ENCODE assay signal across 8 cellular contexts in the genomic region with DNA sequence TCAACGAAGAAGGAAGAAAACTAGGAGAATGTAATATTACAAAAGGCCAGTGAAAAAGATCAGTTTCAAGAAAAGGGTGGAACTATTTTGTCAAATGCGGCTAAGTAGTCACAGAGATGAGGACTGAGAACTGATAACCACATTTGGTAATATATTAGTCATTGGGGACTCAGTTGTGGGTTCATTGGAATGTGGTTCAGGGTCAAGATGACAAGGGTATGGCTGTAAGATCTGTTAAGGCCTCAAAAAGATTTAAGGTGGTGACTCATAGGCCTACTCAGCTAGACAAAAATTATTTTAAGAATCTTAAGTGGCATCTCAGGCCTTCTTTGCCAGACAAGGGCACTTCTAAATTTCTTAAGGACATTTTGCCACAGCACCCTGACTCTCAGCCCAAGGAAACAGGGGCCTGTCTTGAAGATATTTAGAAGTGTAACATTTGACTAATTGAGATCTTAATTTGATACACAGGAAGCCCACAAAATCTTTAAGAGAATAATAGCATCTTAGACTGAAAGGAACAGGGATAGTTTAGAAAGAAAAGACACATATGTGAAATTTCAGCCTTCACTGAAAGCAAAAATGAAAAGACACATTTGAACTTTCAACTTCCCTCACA.
A peak's percentile ranks its signal among the peaks of the same experiment; 100 is the strongest.
DNase-seq lines count a peak whose midpoint lies in the region; ATAC-seq and TF ChIP-seq lines count a peak whose summit lies in the region.
"Had no signal": no experiment of that assay in that cellular context is flagged by ENCODE, and none has a peak within 500 bp of the region (broad histone marks: within the 10 kb centered on the region; RNA-seq: fewer than 3 reads in every experiment).

No MANE protein-coding gene starts in this region.

- DNase-seq in osteoblast (ENCODE audit: insufficient read length, low spot score, missing footprints) = peak; percentile 69
- no peak for DNase-seq in NCI-H1417 treated with DMSO at 0.1 percent for 48 hours (lab: John Stamatoyannopoulos, UW)
- no peak for DNase-seq in cerebellar cortex (ENCODE audit: low spot score)
- no peak for DNase-seq in SKM-1 (lab: John Stamatoyannopoulos, UW; ENCODE audit: unreplicated experiment)

- peaks cover 2% of the 10 kb centered on the region for H3K9me3 ChIP-seq in osteoblast (ENCODE audit: low read depth, low read length)
- H3K9me3 ChIP-seq: SJCRH30 had no signal

- H3K4me3 ChIP-seq in osteoblast (ENCODE audit: insufficient read depth, low read length) = no peak overlapping the region
- H3K4me3 ChIP-seq: SJCRH30 had no signal

- H3K27ac ChIP-seq in osteoblast (ENCODE audit: low read depth, low read length) = peak overlapping the region; percentile 33
- H3K27ac ChIP-seq: SJCRH30 had no signal

- peaks cover 7% of the 10 kb centered on the region for H3K4me1 ChIP-seq in osteoblast (ENCODE audit: insufficient read depth, low read length)
- H3K4me1 ChIP-seq: SJCRH30 had no signal

- peak overlapping the region; percentile 37 for H3K4me2 ChIP-seq in osteoblast (ENCODE audit: insufficient read depth, low read length)

- H3K27me3 ChIP-seq in osteoblast (ENCODE audit: insufficient read depth, low read length) = no peaks in the 10 kb centered on the region
- H3K27me3 ChIP-seq: SJCRH30 had no signal

- no peaks in the 10 kb centered on the region for H4K20me1 ChIP-seq in osteoblast (ENCODE audit: insufficient read depth, low read length)

- TF ChIP-seq CTCF in osteoblast (IDR thresholded peaks at IDR 0.05; ENCODE audit: extremely low read depth, low read depth, low read length) = no peak

- H3K36me3 ChIP-seq in osteoblast (ENCODE audit: insufficient read depth, low read length) = no peaks in the 10 kb centered on the region
- H3K36me3 ChIP-seq: SJCRH30 had no signal

- ATAC-seq in GM18909 (IDR thresholded peaks at IDR 0.05; ENCODE audit: poor library complexity, unreplicated experiment) = peak; percentile 98
- peak; percentile 95 for ATAC-seq in HG02852 (IDR thresholded peaks at IDR 0.05; ENCODE audit: unreplicated experiment)
- peak; percentile 86 for ATAC-seq in SK-N-SH treated with all-trans-retinoic acid at 6 μM for 48 hours

- no peaks in the 10 kb centered on the region for H3K79me2 ChIP-seq in osteoblast (ENCODE audit: insufficient read depth, low read length)

- no peak overlapping the region for H2AFZ ChIP-seq in osteoblast (ENCODE audit: low read length)

TF ChIP-seq in SK-N-SH treated with all-trans-retinoic acid at 6 μM for 48 hours, 23 proteins besides CTCF, POLR2A, EP300 and RAD21:
- TF ChIP-seq, protein P1, sequence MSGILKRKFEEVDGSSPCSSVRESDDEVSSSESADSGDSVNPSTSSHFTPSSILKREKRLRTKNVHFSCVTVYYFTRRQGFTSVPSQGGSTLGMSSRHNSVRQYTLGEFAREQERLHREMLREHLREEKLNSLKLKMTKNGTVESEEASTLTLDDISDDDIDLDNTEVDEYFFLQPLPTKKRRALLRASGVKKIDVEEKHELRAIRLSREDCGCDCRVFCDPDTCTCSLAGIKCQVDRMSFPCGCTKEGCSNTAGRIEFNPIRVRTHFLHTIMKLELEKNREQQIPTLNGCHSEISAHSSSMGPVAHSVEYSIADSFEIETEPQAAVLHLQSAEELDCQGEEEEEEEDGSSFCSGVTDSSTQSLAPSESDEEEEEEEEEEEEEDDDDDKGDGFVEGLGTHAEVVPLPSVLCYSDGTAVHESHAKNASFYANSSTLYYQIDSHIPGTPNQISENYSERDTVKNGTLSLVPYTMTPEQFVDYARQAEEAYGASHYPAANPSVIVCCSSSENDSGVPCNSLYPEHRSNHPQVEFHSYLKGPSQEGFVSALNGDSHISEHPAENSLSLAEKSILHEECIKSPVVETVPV (CRISPR knock-in tag; IDR thresholded peaks at IDR 0.05) = no peak
- TF ChIP-seq RARB (CRISPR knock-in tag; IDR thresholded peaks at IDR 0.05) = no peak
- TF ChIP-seq ISL1 (CRISPR knock-in tag; IDR thresholded peaks at IDR 0.05) = no peak
- TF ChIP-seq GLIS3 (CRISPR knock-in tag; IDR thresholded peaks at IDR 0.05) = no peak
- no peak for TF ChIP-seq ZNF565 (CRISPR knock-in tag; conservative IDR thresholded peaks at IDR 0.05; ENCODE audit: low read depth)
